ENCODE assay signal across 8 cellular contexts in the genomic region with DNA sequence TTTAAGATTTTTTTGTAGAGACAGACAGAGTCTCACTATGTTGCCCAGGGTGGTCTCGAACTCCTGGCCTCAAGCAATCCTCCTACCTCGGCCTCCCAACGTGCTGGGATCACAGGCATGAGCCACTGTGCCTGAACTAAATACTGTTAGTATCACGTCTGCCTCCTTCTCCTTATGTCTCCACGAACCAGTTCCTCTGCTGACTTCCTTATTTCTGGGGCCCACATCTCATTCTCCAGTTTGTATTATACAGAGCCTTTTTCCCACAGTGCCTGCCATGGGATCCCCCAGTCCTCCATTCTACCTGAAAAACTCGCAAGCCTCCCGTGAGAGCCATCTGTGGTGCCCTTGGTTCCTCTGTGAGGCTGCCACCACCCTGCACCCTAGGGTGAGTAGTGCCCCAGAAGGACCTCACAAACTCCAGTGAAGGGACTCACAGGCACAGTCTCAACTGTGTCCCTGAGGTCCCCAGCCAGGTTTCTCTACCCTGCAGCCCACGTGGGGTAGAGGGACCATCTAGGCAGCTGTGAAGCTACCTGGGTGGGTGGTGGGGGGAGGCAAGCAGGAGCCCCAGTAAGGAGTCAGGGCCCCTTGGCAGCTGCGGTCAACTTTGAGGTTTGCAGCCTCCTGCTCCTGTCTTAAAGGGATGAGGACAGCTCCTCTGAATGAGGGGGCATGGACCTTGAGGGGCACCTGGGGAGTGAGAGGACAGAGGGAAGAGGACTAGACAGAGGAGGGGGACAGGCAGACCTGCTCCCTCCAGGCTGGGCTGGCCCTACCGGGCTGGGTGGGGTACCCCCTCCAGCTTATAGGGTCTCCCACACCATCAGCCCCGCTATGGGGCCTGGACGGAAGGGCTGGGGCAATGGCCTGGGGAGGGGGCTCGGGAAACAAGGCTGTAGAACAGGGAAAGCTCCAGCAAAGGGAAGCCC. TPM values are rescaled to one million over a fixed set of nuclear protein-coding genes. Genes with fewer than 3 reads are reported as not detected.
A peak's percentile ranks its signal among the peaks of the same experiment; 100 is the strongest.
DNase-seq lines count a peak whose midpoint lies in the region; ATAC-seq and TF ChIP-seq lines count a peak whose summit lies in the region.

No MANE protein-coding gene starts in this region.

- H3K4me1 ChIP-seq in body of pancreas: peaks cover 28% of the 10 kb centered on the region
- peaks cover 0 to 28% (median 6%) of the 10 kb centered on the region in 4 donors for H3K4me1 ChIP-seq in right lobe of liver
- peaks cover 6 to 29% of the 10 kb centered on the region in 2 donors for H3K4me1 ChIP-seq in thyroid gland

- H3K4me3 ChIP-seq in GM12865 (ENCODE audit: low read depth, low read length): peak overlapping the region; percentile 42
- peak overlapping the region; percentile 57 for H3K4me3 ChIP-seq in MG63
- peak overlapping the region; percentile 68 to 92 for H3K4me3 ChIP-seq in body of pancreas
- peak overlapping the region; percentile 74 to 91 (median 83) for H3K4me3 ChIP-seq in right lobe of liver
- peak overlapping the region in 2 of 3 donors; percentile 30 to 71 for H3K4me3 ChIP-seq in thyroid gland (replicated peaks in 1 of 3)

- peak overlapping the region in 1 of 4 donors; percentile 54 for H3K27ac ChIP-seq in body of pancreas
- peak overlapping the region; percentile 51 to 82 (median 59) for H3K27ac ChIP-seq in right lobe of liver
- no peak overlapping the region for H3K27ac ChIP-seq in thyroid gland

- ATAC-seq in body of pancreas (peak; percentile 8), right lobe of liver (peak in 3 of 4 donors; percentile 2 to 4 (median 3)), GM21515 (IDR thresholded peaks at IDR 0.05; ENCODE audit: unreplicated experiment) (no peak)

- TF ChIP-seq POLR2A in body of pancreas (IDR thresholded peaks at IDR 0.05) (no peak), right lobe of liver (IDR thresholded peaks at IDR 0.05) (no peak), thyroid gland (IDR thresholded peaks at IDR 0.05) (no peak)

- intact Hi-C loops in body of pancreas (cut with DNase I) (no loop called here), right lobe of liver (cut with DNase I) (no loop called here), thyroid gland (cut with DNase I) (loop anchor here (10.0 kb wide), 2 partner anchors 106 to 386 kb away; partner anchors contain the start of gene EPG5)

- no peak for TF ChIP-seq CTCF in GM12865 (IDR thresholded peaks at IDR 0.05; ENCODE audit: insufficient read depth, low read depth, low read length, missing control alignments)
- no peak for TF ChIP-seq CTCF in body of pancreas (IDR thresholded peaks at IDR 0.05)
- TF ChIP-seq CTCF in right lobe of liver (IDR thresholded peaks at IDR 0.05): no peak
- TF ChIP-seq CTCF in thyroid gland (IDR thresholded peaks at IDR 0.05): no peak

- no peaks in the 10 kb centered on the region for H3K9me3 ChIP-seq in MG63
- no peaks in the 10 kb centered on the region for H3K9me3 ChIP-seq in body of pancreas
- no peaks in the 10 kb centered on the region for H3K9me3 ChIP-seq in right lobe of liver
- no peaks in the 10 kb centered on the region for H3K9me3 ChIP-seq in thyroid gland

- H3K36me3 ChIP-seq in MG63 (peaks cover 4% of the 10 kb centered on the region; the same call in 1 of the 2 replicates), body of pancreas (replicated peaks in 1 of 2; ENCODE audit: insufficient read depth in 1 of 2, low read depth in 2 of 2) (no peaks in the 10 kb centered on the region), right lobe of liver (no peaks in the 10 kb centered on the region), thyroid gland (no peaks in the 10 kb centered on the region)

- DNase-seq in GM12865 (ENCODE audit: low read depth) (no peak), MG63 (no peak), body of pancreas (peak in 1 of 4 donors; percentile 17), right lobe of liver (peak in 1 of 3 donors; percentile 49), thyroid gland (no peak), NCI-H524 treated with DMSO at 0.1 percent for 48 hours (lab: John Stamatoyannopoulos, UW) (no peak), kidney glomerular epithelial cell (lab: John Stamatoyannopoulos, UW) (no peak)

- H3K27me3 ChIP-seq in MG63 (no peaks in the 10 kb centered on the region), body of pancreas (no peaks in the 10 kb centered on the region), right lobe of liver (no peaks in the 10 kb centered on the region), thyroid gland (no peaks in the 10 kb centered on the region)

- WGBS in body of pancreas, 2 donors: 43 to 62% methylated on average over 11 to 12 of the region's 13 CpGs
- WGBS in right lobe of liver (ENCODE audit: insufficient coverage, low coverage, low lambda C conversion rate, missing lambda C conversion rate): 48% methylated on average over 12 of the region's 13 CpGs
- WGBS in thyroid gland, 2 donors: 54 to 65% methylated on average over 13 of the region's 13 CpGs

RNA-seq across cellular contexts. Expression of gene PSTPIP2, which starts 1.1 kb away (rescaled TPM):
- total RNA-seq in MG63 (2014; rRNA removed; shearing (Covaris generic); ENCODE audit: low replicate concordance): 5.6 and 9.7 TPM in 2 replicates
- 1 to 10 TPM; 1.6 to 4.4 TPM for total RNA-seq in body of pancreas
- 10 to 100 TPM in 2 of 6 experiments, 1 to 10 TPM in 4; 4.0 to 15.2 (median 8.6) TPM for total RNA-seq in right lobe of liver
- 1 to 10 TPM; 1.9 to 4.3 (median 2.9) TPM for total RNA-seq in thyroid gland

RNA-seq across cellular contexts. Expression of gene ATP5F1A, which starts 27.1 kb away (rescaled TPM):
- 432 and 465 TPM in 2 replicates for total RNA-seq in MG63 (2014; rRNA removed; shearing (Covaris generic); ENCODE audit: low replicate concordance)
- total RNA-seq in body of pancreas (100 to 1,000 TPM; 177 to 305 TPM), right lobe of liver (100 to 1,000 TPM; 243 to 405 (median 286) TPM), thyroid gland (100 to 1,000 TPM; 366 to 865 (median 581) TPM)

RNA-seq across cellular contexts. Expression of gene HAUS1, which starts 33.2 kb away (rescaled TPM):
- total RNA-seq in MG63 (2014; rRNA removed; shearing (Covaris generic); ENCODE audit: low replicate concordance): 48.6 and 49.6 TPM in 2 replicates
- total RNA-seq in body of pancreas (10 to 100 TPM in 1 of 2 donors, 1 to 10 TPM in 1; 6.0 to 13.2 TPM), right lobe of liver (10 to 100 TPM in 2 of 6 experiments, 1 to 10 TPM in 4; 4.0 to 15.4 (median 5.9) TPM), thyroid gland (10 to 100 TPM; 15.6 to 32.2 (median 20.0) TPM)

Comparison
In these comparisons a context has a peak if more than half of its experiments do, and no peak if none do; other contexts are left out.
1. H3K27ac ChIP-seq: peak in right lobe of liver (3 of 3); none in thyroid gland (0 of 3).
2. Peak in every context shown above with its lines, with median percentiles within 50 percentile points of each other: H3K4me3 ChIP-seq.